Comparison of ENCODE assay signal across 9 cellular contexts in the genomic region with DNA sequence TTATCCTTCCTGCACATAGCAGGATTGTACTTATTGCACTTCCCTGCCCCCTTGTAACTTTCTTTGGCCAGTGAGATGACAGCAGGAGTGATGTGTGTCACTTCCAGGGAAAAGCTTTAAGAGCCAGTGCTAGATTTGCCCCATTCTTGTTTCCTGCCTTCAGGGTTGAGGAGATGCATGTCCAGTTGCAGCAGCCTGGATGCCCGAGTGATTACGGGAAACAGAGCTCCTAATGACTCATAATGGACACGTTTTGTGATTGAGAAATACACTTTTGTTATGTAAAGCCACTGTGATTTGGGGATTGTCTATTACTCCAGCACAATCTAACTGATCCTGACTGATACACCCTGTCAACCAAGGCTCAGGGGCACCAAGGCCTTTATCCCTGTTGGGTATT. TPM values are rescaled to one million over a fixed set of nuclear protein-coding genes. Genes with fewer than 3 reads are reported as not detected.
DNase-seq lines count a peak whose midpoint lies in the region; ATAC-seq lines count a peak whose summit lies in the region.
"Had no signal": no experiment of that assay in that cellular context is flagged by ENCODE, and none has a peak within 500 bp of the region (broad histone marks: within the 10 kb centered on the region; RNA-seq: fewer than 3 reads in every experiment).

No MANE protein-coding gene starts in this region.

- H3K4me3 Mint-ChIP-seq in CD4-positive, CD25-positive, alpha-beta regulatory T cell, result peak overlapping the region; percentile 2 to 82 (median 66)
- peak overlapping the region; percentile 73 for H3K4me3 Mint-ChIP-seq in activated T-helper 2 cell treated with anti-CD3 and anti-CD28 coated beads, Interferon-gamma antibody, Interleukin-2, Interleukin-4, amounts not matched to agents 10 μg/mL and 5 μg/mL and 100 μg/mL, durations not matched to agents 14 hours and 24 hours and 36 hours (ENCODE audit: low read depth)

- no peaks in the 10 kb centered on the region for H3K27me3 ChIP-seq in CD4-positive, CD25-positive, alpha-beta regulatory T cell (ENCODE audit: control insufficient read depth, insufficient read depth, low read length)
- H3K27me3 ChIP-seq: suprapubic skin had no signal

- no peaks in the 10 kb centered on the region for H3K9me3 ChIP-seq in CD4-positive, CD25-positive, alpha-beta regulatory T cell (ENCODE audit: control insufficient read depth in 2 of 2, low read length in 2 of 2)
- H3K9me3 ChIP-seq: suprapubic skin had no signal

- ATAC-seq in CD4-positive, CD25-positive, alpha-beta regulatory T cell (ENCODE audit: low read depth in 2 of 2), result no peak
- ATAC-seq in HG02884 (IDR thresholded peaks at IDR 0.05; ENCODE audit: unreplicated experiment), result no peak

- H3K36me3 Mint-ChIP-seq in CD4-positive, CD25-positive, alpha-beta regulatory T cell, result no peaks in the 10 kb centered on the region
- H3K36me3 Mint-ChIP-seq in activated T-helper 2 cell treated with anti-CD3 and anti-CD28 coated beads, Interferon-gamma antibody, Interleukin-2, Interleukin-4, amounts not matched to agents 10 μg/mL and 5 μg/mL and 100 μg/mL, durations not matched to agents 14 hours and 24 hours and 36 hours (ENCODE audit: low read depth), result peaks cover 9% of the 10 kb centered on the region

- intact Hi-C loops in activated T-helper 2 cell treated with anti-CD3 and anti-CD28 coated beads, Interferon-gamma antibody, Interleukin-2, Interleukin-4, amounts not matched to agents 10 μg/mL and 5 μg/mL and 100 μg/mL, durations not matched to agents 14 hours and 24 hours and 36 hours (cut with micrococcal nuclease), result loop anchor here (1.0 to 10.0 kb wide), 3 partner anchors 8 to 225 kb away; no protein-coding TSS in a partner anchor

- H3K4me1 Mint-ChIP-seq in CD4-positive, CD25-positive, alpha-beta regulatory T cell, result peaks cover 12 to 75% (median 47%) of the 10 kb centered on the region in 4 donors
- H3K4me1 Mint-ChIP-seq in activated T-helper 2 cell treated with anti-CD3 and anti-CD28 coated beads, Interferon-gamma antibody, Interleukin-2, Interleukin-4, amounts not matched to agents 10 μg/mL and 5 μg/mL and 100 μg/mL, durations not matched to agents 14 hours and 24 hours and 36 hours (ENCODE audit: low read depth), result peaks cover 60% of the 10 kb centered on the region

- peak overlapping the region; percentile 61 for H3K4me3 ChIP-seq in CD4-positive, CD25-positive, alpha-beta regulatory T cell (ENCODE audit: low read depth, low read length)
- H3K4me3 ChIP-seq: suprapubic skin had no signal

- H3K9me3 Mint-ChIP-seq in CD4-positive, CD25-positive, alpha-beta regulatory T cell, result no peaks in the 10 kb centered on the region
- no peaks in the 10 kb centered on the region for H3K9me3 Mint-ChIP-seq in activated T-helper 2 cell treated with anti-CD3 and anti-CD28 coated beads, Interferon-gamma antibody, Interleukin-2, Interleukin-4, amounts not matched to agents 10 μg/mL and 5 μg/mL and 100 μg/mL, durations not matched to agents 14 hours and 24 hours and 36 hours

- peak overlapping the region; percentile 58 for H3K27ac ChIP-seq in CD4-positive, CD25-positive, alpha-beta regulatory T cell (ENCODE audit: insufficient read depth, low read length, poor library complexity, severe bottlenecking)
- H3K27ac ChIP-seq: suprapubic skin had no signal

- H3K27me3 Mint-ChIP-seq in CD4-positive, CD25-positive, alpha-beta regulatory T cell, result no peaks in the 10 kb centered on the region
- H3K27me3 Mint-ChIP-seq in activated T-helper 2 cell treated with anti-CD3 and anti-CD28 coated beads, Interferon-gamma antibody, Interleukin-2, Interleukin-4, amounts not matched to agents 10 μg/mL and 5 μg/mL and 100 μg/mL, durations not matched to agents 14 hours and 24 hours and 36 hours (ENCODE audit: low read depth), result no peaks in the 10 kb centered on the region

- peaks cover 54% of the 10 kb centered on the region for H3K4me1 ChIP-seq in CD4-positive, CD25-positive, alpha-beta regulatory T cell (ENCODE audit: control insufficient read depth, insufficient read depth, low read length, poor library complexity, severe bottlenecking)

- no peak for DNase-seq in CD4-positive, CD25-positive, alpha-beta regulatory T cell
- DNase-seq in HS-27A (ENCODE audit: low read depth) (peak; percentile 57), islet precursor cell (peak; percentile 77), NCI-H82 treated with DMSO at 0.1 percent for 48 hours (lab: John Stamatoyannopoulos, UW; ENCODE audit: unreplicated experiment) (no peak), middle frontal gyrus (ENCODE audit: extremely low spot score, low spot score) (no peak)
- no peak for DNase-seq in activated T-helper 2 cell treated with anti-CD3 and anti-CD28 coated beads, Interferon-gamma antibody, Interleukin-2, Interleukin-4, amounts not matched to agents 10 μg/mL and 5 μg/mL and 100 μg/mL, durations not matched to agents 14 hours and 24 hours and 36 hours (ENCODE audit: low spot score)
- DNase-seq in activated CD8-positive, alpha-beta memory T cell treated with anti-CD3 and anti-CD28 coated beads, Interleukin-2, amount 50 U/mL, for 48 hours, result no peak

- peak overlapping the region; percentile 86 to 95 (median 88) for H3K27ac Mint-ChIP-seq in CD4-positive, CD25-positive, alpha-beta regulatory T cell
- peak overlapping the region; percentile 81 for H3K27ac Mint-ChIP-seq in activated T-helper 2 cell treated with anti-CD3 and anti-CD28 coated beads, Interferon-gamma antibody, Interleukin-2, Interleukin-4, amounts not matched to agents 10 μg/mL and 5 μg/mL and 100 μg/mL, durations not matched to agents 14 hours and 24 hours and 36 hours

- no peaks in the 10 kb centered on the region for H3K36me3 ChIP-seq in CD4-positive, CD25-positive, alpha-beta regulatory T cell (ENCODE audit: control insufficient read depth, insufficient read depth, low read length)
- H3K36me3 ChIP-seq: suprapubic skin had no signal

RNA-seq across cellular contexts. Expression of gene TET3, which starts 5.0 kb away (rescaled TPM):
- total RNA-seq in CD4-positive, CD25-positive, alpha-beta regulatory T cell, result 26.3 TPM
- under 1 TPM; 0.22 to 0.30 (median 0.26) TPM for polyA plus RNA-seq in CD4-positive, CD25-positive, alpha-beta regulatory T cell
- total RNA-seq in activated T-helper 2 cell treated with anti-CD3 and anti-CD28 coated beads, Interferon-gamma antibody, Interleukin-2, Interleukin-4, amounts not matched to agents 10 μg/mL and 5 μg/mL and 100 μg/mL, durations not matched to agents 14 hours and 24 hours and 36 hours, result 23.5 and 23.6 TPM in 2 replicates

RNA-seq across cellular contexts. Expression of gene DGUOK, which starts 53.0 kb away (rescaled TPM):
- total RNA-seq in CD4-positive, CD25-positive, alpha-beta regulatory T cell, result 43.5 TPM
- polyA plus RNA-seq in CD4-positive, CD25-positive, alpha-beta regulatory T cell, result 100 to 1,000 TPM; 182 to 226 (median 205) TPM
- total RNA-seq in activated T-helper 2 cell treated with anti-CD3 and anti-CD28 coated beads, Interferon-gamma antibody, Interleukin-2, Interleukin-4, amounts not matched to agents 10 μg/mL and 5 μg/mL and 100 μg/mL, durations not matched to agents 14 hours and 24 hours and 36 hours, result 86.8 and 90.9 TPM in 2 replicates

Comparison
In these comparisons a context has a peak if more than half of its experiments do, and no peak if none do; other contexts are left out.
1. DNase-seq: peak in HS-27A (single experiment) and islet precursor cell (single experiment); none in CD4-positive, CD25-positive, alpha-beta regulatory T cell (0 of 3), activated T-helper 2 cell treated with anti-CD3 and anti-CD28 coated beads, Interferon-gamma antibody, Interleukin-2, Interleukin-4, amounts not matched to agents 10 μg/mL and 5 μg/mL and 100 μg/mL, durations not matched to agents 14 hours and 24 hours and 36 hours (single experiment), NCI-H82 treated with DMSO at 0.1 percent for 48 hours (single experiment), middle frontal gyrus (single experiment) and activated CD8-positive, alpha-beta memory T cell treated with anti-CD3 and anti-CD28 coated beads, Interleukin-2, amount 50 U/mL, for 48 hours (single experiment).